ENCODE assay signal across 7 cellular contexts in genomic region chr10:119517235-119518141, GRCh38. TPM values are rescaled to one million over a fixed set of nuclear protein-coding genes. Genes with fewer than 3 reads are reported as not detected.
DNase-seq lines count a peak whose midpoint lies in the region; ATAC-seq and TF ChIP-seq lines count a peak whose summit lies in the region.

No MANE protein-coding gene starts in this region.

- H3K27me3 ChIP-seq in brain microvascular endothelial cell (replicated peaks) = no peaks in the 10 kb centered on the region

- peak overlapping the region; percentile 98 for H3K27ac ChIP-seq in SK-N-MC
- H3K27ac ChIP-seq in brain microvascular endothelial cell = peak overlapping the region; percentile 69

- ATAC-seq in HG03066 (IDR thresholded peaks at IDR 0.05; ENCODE audit: low read depth, unreplicated experiment) = peak; percentile 59
- peak; percentile 62 to 69 (median 62) for ATAC-seq in natural killer cell

- DNase-seq in SK-N-MC (ENCODE audit: low read depth, low spot score) = no peak
- peak; percentile 86 for DNase-seq in brain microvascular endothelial cell
- DNase-seq in natural killer cell = peak; percentile 29
- DNase-seq in NCI-H226 = no peak
- DNase-seq in DMS 273 treated with DMSO at 0.1 percent for 48 hours (lab: John Stamatoyannopoulos, UW) = no peak

- H3K9ac ChIP-seq in SK-N-MC (ENCODE audit: insufficient read length) = peak overlapping the region; percentile 37

- no peaks in the 10 kb centered on the region for H3K36me3 ChIP-seq in SK-N-MC (ENCODE audit: insufficient read depth, low read length)
- H3K36me3 ChIP-seq in brain microvascular endothelial cell (replicated peaks) = peaks cover 2% of the 10 kb centered on the region

- TF ChIP-seq CTCF in brain microvascular endothelial cell (IDR thresholded peaks at IDR 0.05; ENCODE audit: low read depth, low read length, missing control alignments) = no peak
- no peak for TF ChIP-seq CTCF in natural killer cell (IDR thresholded peaks at IDR 0.05)

- peak overlapping the region; percentile 37 for H3K4me3 Mint-ChIP-seq in natural killer cell

- peak overlapping the region; percentile 71 to 80 for H3K27ac Mint-ChIP-seq in natural killer cell

- intact Hi-C loops in natural killer cell (cut with micrococcal nuclease) = no loop called here

- no peaks in the 10 kb centered on the region for H3K9me3 ChIP-seq in SK-N-MC (ENCODE audit: low read depth, low read length)

- H3K4me1 Mint-ChIP-seq in natural killer cell = peaks cover 17 to 35% of the 10 kb centered on the region in 2 donors

- no peaks in the 10 kb centered on the region for H3K27me3 Mint-ChIP-seq in natural killer cell (ENCODE audit: low read depth in 2 of 2)

- H3K36me3 Mint-ChIP-seq in natural killer cell = no peaks in the 10 kb centered on the region

- peak overlapping the region; percentile 53 for H3K4me3 ChIP-seq in SK-N-MC
- H3K4me3 ChIP-seq in brain microvascular endothelial cell (ENCODE audit: low read depth, low read length) = no peak overlapping the region

- TF ChIP-seq POLR2A in GM19099 (IDR thresholded peaks at IDR 0.05; ENCODE audit: extremely low read depth, insufficient read length, low read depth) = peak; percentile 35

- H3K9me3 Mint-ChIP-seq in natural killer cell = no peaks in the 10 kb centered on the region

- in situ Hi-C loops in brain microvascular endothelial cell (cut with HindIII; ENCODE audit: low pct_ligation_motif_present, low sequenced_read_pairs) = no loop called here

RNA-seq across cellular contexts. Expression of gene RGS10, which starts 25.0 kb away (rescaled TPM):
- 10 to 100 TPM; 13.5 to 25.7 (median 21.4) TPM for total RNA-seq in natural killer cell

Comparison
In these comparisons a context has a peak if more than half of its experiments do, and no peak if none do; other contexts are left out.
1. DNase-seq: peak in brain microvascular endothelial cell (single experiment) and natural killer cell (single experiment); none in SK-N-MC (single experiment), NCI-H226 (single experiment) and DMS 273 treated with DMSO at 0.1 percent for 48 hours (single experiment).